Comparison of ENCODE assay signal across 7 cellular contexts in the genomic region with DNA sequence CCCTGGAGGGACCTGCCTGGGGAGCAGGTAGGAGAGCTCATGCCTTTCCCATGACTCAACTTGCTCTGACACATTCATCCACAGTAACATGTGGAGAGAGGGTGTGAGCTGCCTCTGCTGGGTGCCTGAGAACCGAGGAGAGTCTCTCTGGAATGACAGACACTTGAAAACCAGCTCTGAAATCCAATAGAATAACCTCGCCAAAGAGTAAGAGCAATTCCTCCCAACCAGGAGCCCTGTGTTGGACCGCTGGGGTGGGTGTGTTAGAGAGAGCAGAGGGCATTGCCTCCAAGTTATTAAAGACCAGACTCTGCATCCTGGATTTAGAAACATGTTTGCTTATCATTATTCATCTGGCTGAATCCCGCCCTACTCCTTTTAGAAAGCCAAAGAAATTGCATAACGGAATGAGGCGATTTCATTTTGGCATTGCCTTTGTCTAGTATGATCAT. TPM values are rescaled to one million over a fixed set of nuclear protein-coding genes. Genes with fewer than 3 reads are reported as not detected.
DNase-seq lines count a peak whose midpoint lies in the region; ATAC-seq, FAIRE-seq and TF ChIP-seq lines count a peak whose summit lies in the region.
"Not testable (repeated sequence)": the region's sequence is repeated elsewhere in the genome, so short reads cannot be mapped to it uniquely, and the experiment has no call there.

No MANE protein-coding gene starts in this region.

- peak overlapping the region; percentile 51 for H3K4me3 Mint-ChIP-seq in chondrocyte (ENCODE audit: unreplicated experiment)

- peak overlapping the region; percentile 60 for H3K27ac ChIP-seq in SJSA1
- H3K27ac ChIP-seq in left lung: peak overlapping the region; percentile 45 to 50

- H3K9me3 Mint-ChIP-seq in chondrocyte (ENCODE audit: low read depth): not testable (repeated sequence)

- DNase-seq in EH (ENCODE audit: low read depth) (peak; percentile 89), SJSA1 (ENCODE audit: low read depth in 1 of 2, low spot score in 2 of 2) (peak; percentile 78 to 89), foreskin fibroblast (peak; percentile 40 to 62), left lung (peak in 1 of 2 donors; percentile 53)
- not testable (repeated sequence) for DNase-seq in HTR-8/SVneo (ENCODE audit: insufficient read length, low spot score); chondrocyte (ENCODE audit: low spot score); sciatic nerve (ENCODE audit: low spot score)

- peak overlapping the region; percentile 96 for H3K27ac Mint-ChIP-seq in chondrocyte (ENCODE audit: unreplicated experiment)

- H3K27me3 Mint-ChIP-seq in chondrocyte (ENCODE audit: low read depth): not testable (repeated sequence)

- H3K4me1 Mint-ChIP-seq in chondrocyte (ENCODE audit: low read depth): peaks cover 26% of the 10 kb centered on the region

- H3K36me3 ChIP-seq in SJSA1, left lung: not testable (repeated sequence)

- not testable (repeated sequence) for H3K27me3 ChIP-seq in SJSA1 (replicated peaks); left lung

- not testable (repeated sequence) for H3K9me3 ChIP-seq in SJSA1 (replicated peaks); left lung

- not testable (repeated sequence) for H3K4me3 ChIP-seq in SJSA1; foreskin fibroblast (ENCODE audit: low read depth in 1 of 2, low read length in 2 of 2); left lung

- intact Hi-C loops in left lung (cut with DNase I); sciatic nerve (cut with DNase I): not testable (repeated sequence)

- TF ChIP-seq CTCF in chondrocyte (IDR thresholded peaks at IDR 0.05); foreskin fibroblast (IDR thresholded peaks at IDR 0.05; ENCODE audit: low read depth, low read length); left lung (IDR thresholded peaks at IDR 0.05): not testable (repeated sequence)

- peak; percentile 89 for FAIRE-seq in HTR-8/SVneo (lab: Jason Lieb, UNC)

- H3K4me1 ChIP-seq in SJSA1 (replicated peaks): peaks cover 31% of the 10 kb centered on the region
- not testable (repeated sequence) for H3K4me1 ChIP-seq in left lung

- ATAC-seq in left lung (peak; percentile 85), sciatic nerve (peak; percentile 86)

- H3K36me3 Mint-ChIP-seq in chondrocyte (ENCODE audit: low read depth): not testable (repeated sequence)

RNA-seq across cellular contexts. Expression of gene AKAP13, which starts 35.7 kb away (rescaled TPM):
- 65.4 and 79.3 TPM in 2 replicates for total RNA-seq in SJSA1 (2014; rRNA removed; shearing (Covaris generic))
- total RNA-seq in chondrocyte (80.6 to 134 TPM (median 81.3 TPM) in 3 replicates), left lung (100 to 1,000 TPM; 300 to 346 TPM), sciatic nerve (238 TPM)
